In the genomic region with DNA sequence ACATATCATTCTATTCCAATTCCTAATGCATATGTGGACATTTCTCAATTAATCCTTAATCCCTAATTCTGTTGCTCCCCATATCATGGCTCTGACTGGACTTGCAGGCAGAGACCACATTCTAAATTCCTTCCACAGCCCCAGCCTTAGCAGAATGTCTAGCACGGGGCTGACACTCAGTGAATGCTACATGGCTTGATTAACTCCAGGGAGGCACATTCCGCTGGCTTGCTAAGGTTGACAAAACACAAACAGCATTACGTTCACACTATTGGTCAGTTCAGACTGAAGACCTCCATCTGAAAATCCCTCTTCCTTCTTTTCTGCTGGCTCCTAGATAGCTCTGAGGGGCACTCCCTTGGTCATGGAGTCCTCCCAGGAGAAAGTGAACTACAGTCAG, we compare ENCODE assay signal across 20 cellular contexts.
A peak's percentile ranks its signal among the peaks of the same experiment; 100 is the strongest.
DNase-seq lines count a peak whose midpoint lies in the region; ATAC-seq and TF ChIP-seq lines count a peak whose summit lies in the region.
"Had no signal": no experiment of that assay in that cellular context is flagged by ENCODE, and none has a peak within 500 bp of the region (broad histone marks: within the 10 kb centered on the region; RNA-seq: fewer than 3 reads in every experiment).

No MANE protein-coding gene starts in this region.

- DNase-seq in GM23338 (ENCODE audit: low spot score) (no peak), nephron progenitor cell (no peak), retina (peak; percentile 10), SW480 (ENCODE audit: low spot score) (no peak), NCI-H2107 (lab: John Stamatoyannopoulos, UW) (no peak)
- DNase-seq: 8988T; ACHN; AML-193; BE2C; CD4-positive, alpha-beta T cell; CD8-positive, alpha-beta memory T cell; DMS 273 treated with DMSO at 0.1 percent for 48 hours; DMS79; GOT3; HCEC 1CT had no signal

- no peak overlapping the region for H3K4me3 ChIP-seq in GM23338
- H3K4me3 ChIP-seq: A549; BLaER1 treated with 17β-estradiol and CSF1 and Interleukin-3, amounts not matched to agents 10 nM and 100 nM had no signal

- H2AFZ ChIP-seq in GM23338: no peak overlapping the region

- H3K36me3 Mint-ChIP-seq in GM23338 (ENCODE audit: low read depth) (no peaks in the 10 kb centered on the region), brain (peaks cover 36% of the 10 kb centered on the region), nephron progenitor cell (ENCODE audit: low read depth) (no peaks in the 10 kb centered on the region)
- H3K36me3 Mint-ChIP-seq: CD14-positive monocyte; CD8-positive, alpha-beta memory T cell had no signal

- no peak overlapping the region; the same call in 2 of the 3 replicates for H3K4me3 Mint-ChIP-seq in GM23338
- H3K4me3 Mint-ChIP-seq in brain: no peak overlapping the region
- no peak overlapping the region for H3K4me3 Mint-ChIP-seq in nephron progenitor cell
- H3K4me3 Mint-ChIP-seq: CD14-positive monocyte; CD4-positive, alpha-beta T cell; CD8-positive, alpha-beta memory T cell had no signal

- ATAC-seq in GM23338 (peak; percentile 10), GM21717 (IDR thresholded peaks at IDR 0.05; ENCODE audit: unreplicated experiment) (no peak)
- ATAC-seq: A549 had no signal

- H3K27me3 Mint-ChIP-seq in GM23338 (ENCODE audit: insufficient read depth, low read depth, poor library complexity) (peaks cover 5% of the 10 kb centered on the region), brain (no peaks in the 10 kb centered on the region), nephron progenitor cell (ENCODE audit: low read depth, poor library complexity) (peaks cover 22% of the 10 kb centered on the region)

- H3K9me2 ChIP-seq in GM23338 (ENCODE audit: insufficient read depth): peaks cover 4% of the 10 kb centered on the region; the same call in 1 of the 2 replicates

- no peak for TF ChIP-seq CTCF in GM23338 (conservative IDR thresholded peaks at IDR 0.05; ENCODE audit: low read depth in 2 of 2)
- no peak for TF ChIP-seq CTCF in brain (conservative IDR thresholded peaks at IDR 0.05)
- no peak for TF ChIP-seq CTCF in nephron progenitor cell (IDR thresholded peaks at IDR 0.05)

- H3K27me3 ChIP-seq in GM23338 (ENCODE audit: insufficient read depth): no peaks in the 10 kb centered on the region
- H3K27me3 ChIP-seq: BE2C; BLaER1 treated with 17β-estradiol and CSF1 and Interleukin-3, amounts not matched to agents 10 nM and 100 nM had no signal

- no peak overlapping the region for H3K4me2 ChIP-seq in GM23338
- H3K4me2 ChIP-seq: A549; BLaER1 treated with 17β-estradiol and CSF1 and Interleukin-3, amounts not matched to agents 10 nM and 100 nM had no signal

- no peaks in the 10 kb centered on the region for H4K20me1 ChIP-seq in GM23338 (replicated peaks; ENCODE audit: insufficient read depth)
- H4K20me1 ChIP-seq: BLaER1 treated with 17β-estradiol and CSF1 and Interleukin-3, amounts not matched to agents 10 nM and 100 nM had no signal

- H3K4me1 Mint-ChIP-seq in GM23338 (peaks cover 43% of the 10 kb centered on the region), brain (peaks cover 16% of the 10 kb centered on the region), nephron progenitor cell (peaks cover 9% of the 10 kb centered on the region)
- H3K4me1 Mint-ChIP-seq: CD14-positive monocyte; CD8-positive, alpha-beta memory T cell had no signal

- H3K4me1 ChIP-seq in GM23338 (ENCODE audit: insufficient read depth): peaks cover 32% of the 10 kb centered on the region
- H3K4me1 ChIP-seq: A549; BE2C; BLaER1 treated with 17β-estradiol and CSF1 and Interleukin-3, amounts not matched to agents 10 nM and 100 nM had no signal

- H3K79me2 ChIP-seq in GM23338 (replicated peaks; ENCODE audit: insufficient read depth): no peaks in the 10 kb centered on the region

- no peak overlapping the region for H3K27ac ChIP-seq in GM23338 (ENCODE audit: low read depth)
- H3K27ac ChIP-seq: A549; BLaER1 treated with 17β-estradiol and CSF1 and Interleukin-3, amounts not matched to agents 10 nM and 100 nM had no signal

- no peaks in the 10 kb centered on the region for H3F3A ChIP-seq in GM23338 (replicated peaks; ENCODE audit: low read depth)

- H3K27ac Mint-ChIP-seq in GM23338 (no peak overlapping the region), brain (peak overlapping the region in 4 of 5 experiments; percentile 11 to 75 (median 33)), nephron progenitor cell (peak overlapping the region; percentile 43)
- H3K27ac Mint-ChIP-seq: CD14-positive monocyte; CD4-positive, alpha-beta T cell; CD8-positive, alpha-beta memory T cell had no signal

- H3K9me3 Mint-ChIP-seq in GM23338 (no peaks in the 10 kb centered on the region), brain (no peaks in the 10 kb centered on the region), nephron progenitor cell (no peaks in the 10 kb centered on the region)
- H3K9me3 Mint-ChIP-seq: CD4-positive, alpha-beta T cell had no signal

- no peaks in the 10 kb centered on the region for H3K36me3 ChIP-seq in GM23338 (ENCODE audit: insufficient read depth)
- H3K36me3 ChIP-seq: BE2C; BLaER1 treated with 17β-estradiol and CSF1 and Interleukin-3, amounts not matched to agents 10 nM and 100 nM had no signal

TF ChIP-seq in GM23338, 12 proteins besides CTCF, POLR2A, EP300 and RAD21 (continues in another document):
- TF ChIP-seq, protein P1, sequence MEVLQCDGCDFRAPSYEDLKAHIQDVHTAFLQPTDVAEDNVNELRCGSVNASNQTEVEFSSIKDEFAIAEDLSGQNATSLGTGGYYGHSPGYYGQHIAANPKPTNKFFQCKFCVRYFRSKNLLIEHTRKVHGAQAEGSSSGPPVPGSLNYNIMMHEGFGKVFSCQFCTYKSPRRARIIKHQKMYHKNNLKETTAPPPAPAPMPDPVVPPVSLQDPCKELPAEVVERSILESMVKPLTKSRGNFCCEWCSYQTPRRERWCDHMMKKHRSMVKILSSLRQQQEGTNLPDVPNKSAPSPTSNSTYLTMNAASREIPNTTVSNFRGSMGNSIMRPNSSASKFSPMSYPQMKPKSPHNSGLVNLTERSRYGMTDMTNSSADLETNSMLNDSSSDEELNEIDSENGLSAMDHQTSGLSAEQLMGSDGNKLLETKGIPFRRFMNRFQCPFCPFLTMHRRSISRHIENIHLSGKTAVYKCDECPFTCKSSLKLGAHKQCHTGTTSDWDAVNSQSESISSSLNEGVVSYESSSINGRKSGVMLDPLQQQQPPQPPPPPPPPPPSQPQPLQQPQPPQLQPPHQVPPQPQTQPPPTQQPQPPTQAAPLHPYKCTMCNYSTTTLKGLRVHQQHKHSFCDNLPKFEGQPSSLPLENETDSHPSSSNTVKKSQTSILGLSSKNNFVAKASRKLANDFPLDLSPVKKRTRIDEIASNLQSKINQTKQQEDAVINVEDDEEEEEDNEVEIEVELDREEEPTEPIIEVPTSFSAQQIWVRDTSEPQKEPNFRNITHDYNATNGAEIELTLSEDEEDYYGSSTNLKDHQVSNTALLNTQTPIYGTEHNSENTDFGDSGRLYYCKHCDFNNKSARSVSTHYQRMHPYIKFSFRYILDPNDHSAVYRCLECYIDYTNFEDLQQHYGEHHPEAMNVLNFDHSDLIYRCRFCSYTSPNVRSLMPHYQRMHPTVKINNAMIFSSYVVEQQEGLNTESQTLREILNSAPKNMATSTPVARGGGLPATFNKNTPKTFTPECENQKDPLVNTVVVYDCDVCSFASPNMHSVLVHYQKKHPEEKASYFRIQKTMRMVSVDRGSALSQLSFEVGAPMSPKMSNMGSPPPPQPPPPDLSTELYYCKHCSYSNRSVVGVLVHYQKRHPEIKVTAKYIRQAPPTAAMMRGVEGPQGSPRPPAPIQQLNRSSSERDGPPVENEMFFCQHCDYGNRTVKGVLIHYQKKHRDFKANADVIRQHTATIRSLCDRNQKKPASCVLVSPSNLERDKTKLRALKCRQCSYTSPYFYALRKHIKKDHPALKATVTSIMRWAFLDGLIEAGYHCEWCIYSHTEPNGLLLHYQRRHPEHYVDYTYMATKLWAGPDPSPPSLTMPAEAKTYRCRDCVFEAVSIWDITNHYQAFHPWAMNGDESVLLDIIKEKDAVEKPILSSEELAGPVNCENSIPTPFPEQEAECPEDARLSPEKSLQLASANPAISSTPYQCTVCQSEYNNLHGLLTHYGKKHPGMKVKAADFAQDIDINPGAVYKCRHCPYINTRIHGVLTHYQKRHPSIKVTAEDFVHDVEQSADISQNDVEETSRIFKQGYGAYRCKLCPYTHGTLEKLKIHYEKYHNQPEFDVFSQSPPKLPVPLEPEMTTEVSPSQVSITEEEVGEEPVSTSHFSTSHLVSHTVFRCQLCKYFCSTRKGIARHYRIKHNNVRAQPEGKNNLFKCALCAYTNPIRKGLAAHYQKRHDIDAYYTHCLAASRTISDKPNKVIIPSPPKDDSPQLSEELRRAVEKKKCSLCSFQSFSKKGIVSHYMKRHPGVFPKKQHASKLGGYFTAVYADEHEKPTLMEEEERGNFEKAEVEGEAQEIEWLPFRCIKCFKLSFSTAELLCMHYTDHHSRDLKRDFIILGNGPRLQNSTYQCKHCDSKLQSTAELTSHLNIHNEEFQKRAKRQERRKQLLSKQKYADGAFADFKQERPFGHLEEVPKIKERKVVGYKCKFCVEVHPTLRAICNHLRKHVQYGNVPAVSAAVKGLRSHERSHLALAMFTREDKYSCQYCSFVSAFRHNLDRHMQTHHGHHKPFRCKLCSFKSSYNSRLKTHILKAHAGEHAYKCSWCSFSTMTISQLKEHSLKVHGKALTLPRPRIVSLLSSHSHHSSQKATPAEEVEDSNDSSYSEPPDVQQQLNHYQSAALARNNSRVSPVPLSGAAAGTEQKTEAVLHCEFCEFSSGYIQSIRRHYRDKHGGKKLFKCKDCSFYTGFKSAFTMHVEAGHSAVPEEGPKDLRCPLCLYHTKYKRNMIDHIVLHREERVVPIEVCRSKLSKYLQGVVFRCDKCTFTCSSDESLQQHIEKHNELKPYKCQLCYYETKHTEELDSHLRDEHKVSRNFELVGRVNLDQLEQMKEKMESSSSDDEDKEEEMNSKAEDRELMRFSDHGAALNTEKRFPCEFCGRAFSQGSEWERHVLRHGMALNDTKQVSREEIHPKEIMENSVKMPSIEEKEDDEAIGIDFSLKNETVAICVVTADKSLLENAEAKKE (CRISPR knock-in tag; IDR thresholded peaks at IDR 0.05): no peak
- no peak for TF ChIP-seq EZH2 (IDR thresholded peaks at IDR 0.05; ENCODE audit: low read depth, unreplicated experiment)
- TF ChIP-seq ZNF331 (CRISPR knock-in tag; IDR thresholded peaks at IDR 0.05; ENCODE audit: low read depth): no peak
- no peak for TF ChIP-seq JUNB (IDR thresholded peaks at IDR 0.05; ENCODE audit: unreplicated experiment)
- no peak for TF ChIP-seq STAT1 (IDR thresholded peaks at IDR 0.05; ENCODE audit: unreplicated experiment)
- TF ChIP-seq, protein P2, sequence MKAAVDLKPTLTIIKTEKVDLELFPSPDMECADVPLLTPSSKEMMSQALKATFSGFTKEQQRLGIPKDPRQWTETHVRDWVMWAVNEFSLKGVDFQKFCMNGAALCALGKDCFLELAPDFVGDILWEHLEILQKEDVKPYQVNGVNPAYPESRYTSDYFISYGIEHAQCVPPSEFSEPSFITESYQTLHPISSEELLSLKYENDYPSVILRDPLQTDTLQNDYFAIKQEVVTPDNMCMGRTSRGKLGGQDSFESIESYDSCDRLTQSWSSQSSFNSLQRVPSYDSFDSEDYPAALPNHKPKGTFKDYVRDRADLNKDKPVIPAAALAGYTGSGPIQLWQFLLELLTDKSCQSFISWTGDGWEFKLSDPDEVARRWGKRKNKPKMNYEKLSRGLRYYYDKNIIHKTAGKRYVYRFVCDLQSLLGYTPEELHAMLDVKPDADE (IDR thresholded peaks at IDR 0.05): no peak
